8 cellular contexts compared by ENCODE assay signal in the genomic region with DNA sequence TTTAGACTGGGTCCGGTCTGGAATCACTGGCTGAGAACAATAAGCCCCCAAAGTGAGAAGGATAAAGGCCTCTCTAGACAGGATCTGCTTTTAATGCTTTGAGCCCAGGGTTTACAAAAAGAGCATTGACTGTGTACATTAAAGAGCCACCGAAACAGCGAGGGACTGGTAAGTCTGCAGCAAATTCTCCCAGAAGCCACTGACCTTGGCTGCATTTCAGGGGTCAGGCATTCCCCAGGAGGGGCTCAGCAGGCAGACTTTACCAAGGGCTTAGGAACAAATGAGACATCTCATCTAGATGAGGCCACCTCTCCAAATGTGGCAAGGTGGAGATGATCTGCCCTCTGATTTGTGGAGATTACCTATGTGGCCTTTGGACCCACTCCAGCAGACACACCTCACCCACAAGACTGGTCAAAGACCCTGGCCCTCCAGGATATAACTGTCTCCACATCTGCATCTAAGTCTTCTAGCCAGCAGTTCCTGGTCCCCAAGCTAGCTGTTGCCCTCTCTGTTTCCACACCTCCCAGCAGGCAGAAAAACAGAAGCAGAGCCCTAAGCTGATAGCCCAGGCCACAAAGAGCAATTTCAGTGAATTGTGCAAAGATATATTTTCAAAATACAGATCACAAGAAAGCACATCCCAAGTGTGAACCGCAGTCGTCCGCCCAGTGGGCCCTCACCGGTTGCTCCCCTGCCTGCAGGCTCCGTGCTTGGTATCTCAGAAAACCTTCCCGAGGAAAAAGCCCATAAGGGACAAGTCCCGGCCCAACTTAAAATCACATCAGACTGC. TPM values are rescaled to one million over a fixed set of nuclear protein-coding genes. Genes with fewer than 3 reads are reported as not detected.
DNase-seq lines count a peak whose midpoint lies in the region; ATAC-seq and TF ChIP-seq lines count a peak whose summit lies in the region.

No MANE protein-coding gene starts in this region.

- H3K9me3 Mint-ChIP-seq in chondrocyte (ENCODE audit: low read depth) (no peaks in the 10 kb centered on the region), mesothelial cell of epicardium (no peaks in the 10 kb centered on the region)

- H3K27me3 Mint-ChIP-seq in chondrocyte (ENCODE audit: low read depth) (no peaks in the 10 kb centered on the region), mesothelial cell of epicardium (ENCODE audit: low read depth) (peaks cover 50% of the 10 kb centered on the region)

- H3K4me1 Mint-ChIP-seq in chondrocyte (ENCODE audit: low read depth) = peaks cover 38% of the 10 kb centered on the region
- H3K4me1 Mint-ChIP-seq in mesothelial cell of epicardium = peaks cover 27% of the 10 kb centered on the region

- ATAC-seq in left cardiac atrium = no peak
- no peak for ATAC-seq in upper lobe of right lung
- ATAC-seq in left lung = no peak
- no peak for ATAC-seq in HG03354 (IDR thresholded peaks at IDR 0.05; ENCODE audit: poor library complexity, severe bottlenecking, unreplicated experiment)

- H3K27ac ChIP-seq in left ventricle myocardium inferior (replicated peaks) = peak overlapping the region; percentile 87
- no peak overlapping the region for H3K27ac ChIP-seq in upper lobe of right lung
- H3K27ac ChIP-seq in left lung = no peak overlapping the region

- TF ChIP-seq CTCF in left ventricle myocardium inferior (IDR thresholded peaks at IDR 0.05; ENCODE audit: borderline replicate concordance) (no peak), chondrocyte (IDR thresholded peaks at IDR 0.05) (no peak), mesothelial cell of epicardium (IDR thresholded peaks at IDR 0.05; ENCODE audit: unreplicated experiment) (no peak), upper lobe of right lung (IDR thresholded peaks at IDR 0.05) (no peak), left lung (IDR thresholded peaks at IDR 0.05) (no peak)

- no peak for DNase-seq in left ventricle myocardium inferior
- no peak for DNase-seq in left cardiac atrium
- DNase-seq in chondrocyte (ENCODE audit: low spot score) = no peak
- no peak for DNase-seq in mesothelial cell of epicardium (ENCODE audit: low spot score in 2 of 2, unreplicated experiment in 2 of 2)
- no peak for DNase-seq in upper lobe of right lung
- DNase-seq in left lung = no peak
- DNase-seq in EL = no peak

- H3K27ac Mint-ChIP-seq in chondrocyte (ENCODE audit: unreplicated experiment) (peak overlapping the region; percentile 9), mesothelial cell of epicardium (no peak overlapping the region)

- intact Hi-C loops in left ventricle myocardium inferior (cut with micrococcal nuclease) (loop anchor here (10.0 kb wide), 1 partner anchor 263 kb away; no protein-coding TSS in a partner anchor), left cardiac atrium (cut with DNase I) (loop anchor here in 1 of 2 donors (5.0 to 10.0 kb wide), 2 partner anchors 133 to 270 kb away; no protein-coding TSS in a partner anchor), upper lobe of right lung (cut with DNase I) (no loop called here), left lung (cut with DNase I) (no loop called here)

- H3K36me3 Mint-ChIP-seq in chondrocyte (ENCODE audit: low read depth) (no peaks in the 10 kb centered on the region), mesothelial cell of epicardium (no peaks in the 10 kb centered on the region)

- H3K27me3 ChIP-seq in left ventricle myocardium inferior (ENCODE audit: low read depth) (peaks cover 13% of the 10 kb centered on the region), upper lobe of right lung (no peaks in the 10 kb centered on the region), left lung (peaks cover 0 to 56% of the 10 kb centered on the region in 2 donors)

- H3K36me3 ChIP-seq in left ventricle myocardium inferior = no peaks in the 10 kb centered on the region
- H3K36me3 ChIP-seq in upper lobe of right lung = no peaks in the 10 kb centered on the region
- H3K36me3 ChIP-seq in left lung = no peaks in the 10 kb centered on the region

- H3K9me3 ChIP-seq in left ventricle myocardium inferior (replicated peaks) (no peaks in the 10 kb centered on the region), upper lobe of right lung (no peaks in the 10 kb centered on the region), left lung (no peaks in the 10 kb centered on the region)

- peaks cover 84% of the 10 kb centered on the region for H3K4me1 ChIP-seq in left ventricle myocardium inferior
- peaks cover 14% of the 10 kb centered on the region for H3K4me1 ChIP-seq in upper lobe of right lung
- peaks cover 12 to 49% of the 10 kb centered on the region in 2 donors for H3K4me1 ChIP-seq in left lung

- H3K4me3 Mint-ChIP-seq in chondrocyte (ENCODE audit: unreplicated experiment) (peak overlapping the region; percentile 96), mesothelial cell of epicardium (peak overlapping the region; percentile 93)

- peak overlapping the region; percentile 84 for H3K4me3 ChIP-seq in left ventricle myocardium inferior
- peak overlapping the region; percentile 78 for H3K4me3 ChIP-seq in upper lobe of right lung
- H3K4me3 ChIP-seq in left lung = peak overlapping the region in 1 of 2 donors; percentile 75

RNA-seq across cellular contexts. Expression of a gene that starts 2.7 kb away (rescaled TPM):
- 28.6 TPM for total RNA-seq in left ventricle myocardium inferior
- 10 to 100 TPM; 13.6 to 16.0 TPM for total RNA-seq in left cardiac atrium
- 16.9 to 18.7 TPM (median 17.5 TPM) in 3 replicates for total RNA-seq in chondrocyte
- total RNA-seq in mesothelial cell of epicardium = 7.3 to 9.3 TPM (median 8.8 TPM) in 3 replicates
- total RNA-seq in upper lobe of right lung = 35.3 TPM
- 10 to 100 TPM; 41.3 to 42.0 TPM for total RNA-seq in left lung
